Comparison of ENCODE assay signal across 8 cellular contexts in the genomic region with DNA sequence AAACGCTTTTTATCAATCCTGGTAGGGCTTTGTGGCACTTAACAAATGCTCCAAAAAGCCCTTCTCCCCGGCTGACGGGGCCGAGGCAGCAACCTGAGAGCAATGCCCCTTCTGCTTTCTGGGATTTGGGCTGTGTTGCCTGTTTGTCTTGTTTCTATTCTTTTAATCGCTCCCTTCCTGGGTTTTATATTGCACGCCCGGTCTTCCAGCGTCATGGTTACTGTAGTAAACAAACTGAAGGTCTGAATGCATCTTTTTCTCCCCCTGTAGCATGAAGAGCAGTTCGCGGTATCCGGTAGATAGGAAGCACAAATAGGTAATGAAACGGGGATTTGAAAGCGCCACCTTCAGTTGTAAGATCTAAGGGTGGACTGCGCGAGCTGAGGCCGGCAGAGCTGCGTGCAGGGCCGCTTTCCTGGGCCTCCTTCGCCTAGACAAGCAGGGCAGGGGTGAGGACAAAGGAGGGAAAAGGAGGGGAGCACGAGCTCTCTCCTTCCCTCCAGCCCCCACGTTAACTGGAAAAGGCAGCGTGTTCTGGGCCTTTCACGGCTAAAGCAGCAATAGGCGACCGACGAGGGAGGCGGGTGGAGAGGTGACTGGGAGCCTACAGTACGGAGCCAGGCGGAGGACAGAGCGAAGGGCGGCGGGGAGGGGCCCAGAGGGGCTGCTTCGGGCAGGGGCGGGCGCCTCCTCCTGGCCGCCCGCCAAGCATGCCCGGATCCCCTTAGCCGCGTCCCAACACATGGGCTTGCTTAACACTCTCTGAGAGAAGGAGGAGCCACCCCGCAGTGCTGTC. TPM values are rescaled to one million over a fixed set of nuclear protein-coding genes. Genes with fewer than 3 reads are reported as not detected.
DNase-seq lines count a peak whose midpoint lies in the region; ATAC-seq, FAIRE-seq and TF ChIP-seq lines count a peak whose summit lies in the region.

No MANE protein-coding gene starts in this region.

- peaks cover 12% of the 10 kb centered on the region for H3K4me1 Mint-ChIP-seq in CD8-positive, alpha-beta T cell (ENCODE audit: low read depth)

- no peaks in the 10 kb centered on the region for H3K9me3 ChIP-seq in CD8-positive, alpha-beta T cell (ENCODE audit: low read length)

- no peaks in the 10 kb centered on the region for H3K4me1 ChIP-seq in CD8-positive, alpha-beta T cell (ENCODE audit: insufficient read depth, low read length)

- ATAC-seq in CD8-positive, alpha-beta T cell, result peak; percentile 34
- ATAC-seq in GM19324 (IDR thresholded peaks at IDR 0.05; ENCODE audit: low FRiP score, unreplicated experiment) (peak; percentile 48), HG03442 (IDR thresholded peaks at IDR 0.05; ENCODE audit: unreplicated experiment) (peak; percentile 58), left lobe of liver (peak; percentile 87)

- H3K36me3 ChIP-seq in CD8-positive, alpha-beta T cell (ENCODE audit: insufficient read depth, low read length), result no peaks in the 10 kb centered on the region

- CTCF ChIA-PET in CD8-positive, alpha-beta T cell (lab: Charles Lee), result no interaction called here

- no peaks in the 10 kb centered on the region for H3K27me3 ChIP-seq in CD8-positive, alpha-beta T cell (ENCODE audit: insufficient read depth, low read length)

- H3K4me3 Mint-ChIP-seq in CD8-positive, alpha-beta T cell, result peak overlapping the region; percentile 66

- DNase-seq in CD8-positive, alpha-beta T cell, result peak in 5 of 7 experiments; percentile 2 to 22 (median 8)
- DNase-seq in RPMI8226 (peak; percentile 37), coronary artery (ENCODE audit: low spot score) (no peak), left lobe of liver (ENCODE audit: low spot score) (peak; percentile 53), RCC 7860 (ENCODE audit: low spot score) (no peak)
- peak; percentile 17 to 30 for DNase-seq in stimulated activated CD4-positive, alpha-beta T cell treated with anti-CD3 and anti-CD28 coated beads, Interleukin-2, amount 100 ng/mL, for 48 hours

- H3K4me3 ChIP-seq in CD8-positive, alpha-beta T cell (ENCODE audit: low read depth, low read length), result peak overlapping the region; percentile 35
- peak overlapping the region; percentile 68 for H3K4me3 ChIP-seq in coronary artery

- POLR2A ChIA-PET in CD8-positive, alpha-beta T cell (lab: Charles Lee), result interaction anchor here (0.8 kb wide), 1 partner anchor 19 kb away, joined by 3 read pairs; no protein-coding TSS in a partner anchor

- intact Hi-C loops in CD8-positive, alpha-beta T cell (cut with DNase I, micrococcal nuclease), result no loop called here

- no peaks in the 10 kb centered on the region for H3K9me3 Mint-ChIP-seq in CD8-positive, alpha-beta T cell

- TF ChIP-seq CTCF in CD8-positive, alpha-beta T cell (IDR thresholded peaks at IDR 0.05), result no peak
- TF ChIP-seq CTCF in coronary artery (IDR thresholded peaks at IDR 0.05), result no peak

- no peak overlapping the region for H3K27ac ChIP-seq in CD8-positive, alpha-beta T cell (ENCODE audit: low read depth, low read length)
- H3K27ac ChIP-seq in coronary artery, result peak overlapping the region; percentile 60 to 78

- H3K27ac Mint-ChIP-seq in CD8-positive, alpha-beta T cell, result no peak overlapping the region

- peaks cover 34% of the 10 kb centered on the region for H3K27me3 Mint-ChIP-seq in CD8-positive, alpha-beta T cell (ENCODE audit: low read depth)

- FAIRE-seq in RCC 7860 (lab: Jason Lieb, UNC), result no peak

- no peaks in the 10 kb centered on the region for H3K36me3 Mint-ChIP-seq in CD8-positive, alpha-beta T cell

RNA-seq across cellular contexts. Expression of a gene that starts 49.3 kb away (rescaled TPM):
- total RNA-seq in CD8-positive, alpha-beta T cell, result not detected
- total RNA-seq in left lobe of liver, result 1.7 TPM

Comparison
In these comparisons a context has a peak if more than half of its experiments do, and no peak if none do; other contexts are left out.
1. ATAC-seq: peak in every context shown above with its lines; median percentile 87 in left lobe of liver; 58 in HG03442; 48 in GM19324; 34 in CD8-positive, alpha-beta T cell.
2. DNase-seq: peak in CD8-positive, alpha-beta T cell (5 of 7), RPMI8226 (single experiment), left lobe of liver (single experiment) and stimulated activated CD4-positive, alpha-beta T cell treated with anti-CD3 and anti-CD28 coated beads, Interleukin-2, amount 100 ng/mL, for 48 hours (2 of 2); none in coronary artery (single experiment) and RCC 7860 (single experiment).